Comparison of ENCODE assay signal across 15 cellular contexts in genomic region chr18:56321470-56321869, GRCh38.
A peak's percentile ranks its signal among the peaks of the same experiment; 100 is the strongest.
DNase-seq lines count a peak whose midpoint lies in the region; ATAC-seq, FAIRE-seq and TF ChIP-seq lines count a peak whose summit lies in the region.
"Had no signal": no experiment of that assay in that cellular context is flagged by ENCODE, and none has a peak within 500 bp of the region (broad histone marks: within the 10 kb centered on the region; RNA-seq: fewer than 3 reads in every experiment).

No MANE protein-coding gene starts in this region.

- CTCF ChIA-PET in activated CD8-positive, alpha-beta T cell treated with anti-CD3 and anti-CD28 coated beads for 36 hours (lab: Charles Lee) = no interaction called here
- CTCF ChIA-PET in HEK293T (lab: Yijun Ruan, JAX) = no interaction called here

- ATAC-seq in GM18858 (IDR thresholded peaks at IDR 0.05; ENCODE audit: unreplicated experiment) (peak; percentile 36), left ventricle myocardium superior (peak; percentile 81), psoas muscle (peak in 2 of 4 donors; percentile 33 to 48), HG02610 (IDR thresholded peaks at IDR 0.05; ENCODE audit: unreplicated experiment) (no peak)
- no peak for ATAC-seq in activated CD8-positive, alpha-beta T cell treated with anti-CD3 and anti-CD28 coated beads for 36 hours

- peak overlapping the region; percentile 52 for H3K9ac ChIP-seq in OCI-LY3 (ENCODE audit: low read length)

- no peaks in the 10 kb centered on the region for H4K20me1 ChIP-seq in OCI-LY3 (ENCODE audit: insufficient read depth, low read length)

- H3K27ac ChIP-seq in OCI-LY3 (ENCODE audit: low read length) (peak overlapping the region; percentile 77), psoas muscle (no peak overlapping the region)

- H3K4me3 ChIP-seq in OCI-LY3 (ENCODE audit: low read length) (no peak overlapping the region), psoas muscle (no peak overlapping the region)

- no peaks in the 10 kb centered on the region for H3K27me3 ChIP-seq in OCI-LY3 (ENCODE audit: low read depth, low read length)
- H3K27me3 ChIP-seq in psoas muscle (ENCODE audit: insufficient read depth in 3 of 3, low read length in 2 of 3) = no peaks in the 10 kb centered on the region

- H3K4me2 ChIP-seq in OCI-LY3 (ENCODE audit: low read length) = peak overlapping the region; percentile 51

- 0 out of 2 replicates have a peak, but pooled peaks cover 3% of the 10 kb centered on the region for H3K9me3 ChIP-seq in OCI-LY3 (ENCODE audit: insufficient read depth, low read length)
- no peaks in the 10 kb centered on the region for H3K9me3 ChIP-seq in psoas muscle

- WGBS in psoas muscle, 3 donors = 3 to 9% (median 7%) methylated on average over 8 of the region's 8 CpGs

- H3K36me3 Mint-ChIP-seq in activated CD8-positive, alpha-beta T cell treated with anti-CD3 and anti-CD28 coated beads for 36 hours (ENCODE audit: low read depth) = no peaks in the 10 kb centered on the region
- H3K36me3 Mint-ChIP-seq: activated CD4-positive, alpha-beta memory T cell treated with anti-CD3 and anti-CD28 coated beads for 36 hours had no signal

- TF ChIP-seq POLR2A in H54 (IDR thresholded peaks at IDR 0.05; ENCODE audit: low read depth, low read length) = no peak

- FAIRE-seq in H54 (lab: Jason Lieb, UNC) = no peak
- FAIRE-seq: TTC549 had no signal

- H2AFZ ChIP-seq in OCI-LY3 (ENCODE audit: low read depth, low read length) = peak overlapping the region; percentile 63

- POLR2A ChIA-PET in activated CD8-positive, alpha-beta T cell treated with anti-CD3 and anti-CD28 coated beads for 36 hours (lab: Charles Lee) = no interaction called here
- POLR2A ChIA-PET in HEK293T (lab: Yijun Ruan, JAX) = no interaction called here

- H3K4me1 Mint-ChIP-seq in activated CD8-positive, alpha-beta T cell treated with anti-CD3 and anti-CD28 coated beads for 36 hours (ENCODE audit: low read depth) = no peaks in the 10 kb centered on the region

- H3K4me1 ChIP-seq in OCI-LY3 (ENCODE audit: low read length) = peaks cover 77% of the 10 kb centered on the region
- H3K4me1 ChIP-seq in psoas muscle = no peaks in the 10 kb centered on the region

- intact Hi-C loops in left ventricle myocardium superior (cut with micrococcal nuclease) = no loop called here
- intact Hi-C loops in psoas muscle (cut with DNase I) = no loop called here
- intact Hi-C loops in activated CD8-positive, alpha-beta T cell treated with anti-CD3 and anti-CD28 coated beads for 36 hours (cut with micrococcal nuclease) = no loop called here

- TF ChIP-seq CTCF in OCI-LY3 (IDR thresholded peaks at IDR 0.05; ENCODE audit: low read depth, low read length) = no peak
- no peak for TF ChIP-seq CTCF in psoas muscle (IDR thresholded peaks at IDR 0.05)
- no peak for TF ChIP-seq CTCF in activated CD8-positive, alpha-beta T cell treated with anti-CD3 and anti-CD28 coated beads for 36 hours (IDR thresholded peaks at IDR 0.05)

- no peak overlapping the region for H3K4me3 Mint-ChIP-seq in activated CD8-positive, alpha-beta T cell treated with anti-CD3 and anti-CD28 coated beads for 36 hours
- H3K4me3 Mint-ChIP-seq: activated CD4-positive, alpha-beta memory T cell treated with anti-CD3 and anti-CD28 coated beads for 36 hours had no signal

- H3K27ac Mint-ChIP-seq in activated CD8-positive, alpha-beta T cell treated with anti-CD3 and anti-CD28 coated beads for 36 hours = no peak overlapping the region
- H3K27ac Mint-ChIP-seq: activated CD4-positive, alpha-beta memory T cell treated with anti-CD3 and anti-CD28 coated beads for 36 hours had no signal

- H3K79me2 ChIP-seq in OCI-LY3 (ENCODE audit: low read length) = no peaks in the 10 kb centered on the region

- no peaks in the 10 kb centered on the region for H3K9me3 Mint-ChIP-seq in activated CD8-positive, alpha-beta T cell treated with anti-CD3 and anti-CD28 coated beads for 36 hours
- H3K9me3 Mint-ChIP-seq: activated CD4-positive, alpha-beta memory T cell treated with anti-CD3 and anti-CD28 coated beads for 36 hours had no signal

- H3K27me3 Mint-ChIP-seq in activated CD8-positive, alpha-beta T cell treated with anti-CD3 and anti-CD28 coated beads for 36 hours = no peaks in the 10 kb centered on the region
- H3K27me3 Mint-ChIP-seq: activated CD4-positive, alpha-beta memory T cell treated with anti-CD3 and anti-CD28 coated beads for 36 hours had no signal

- H3K36me3 ChIP-seq in OCI-LY3 (replicated peaks; ENCODE audit: low read depth, low read length) (peaks cover 3% of the 10 kb centered on the region), psoas muscle (ENCODE audit: insufficient read depth in 1 of 2, low read depth in 1 of 2) (no peaks in the 10 kb centered on the region)

- DNase-seq in left ventricle myocardium superior (peak; percentile 57), psoas muscle (peak; percentile 29 to 66), H54 (ENCODE audit: insufficient read length, low spot score) (no peak), HEK293T (ENCODE audit: extremely low spot score) (no peak)
- DNase-seq in activated CD8-positive, alpha-beta T cell treated with anti-CD3 and anti-CD28 coated beads for 36 hours = no peak
- DNase-seq: activated CD4-positive, alpha-beta memory T cell treated with anti-CD3 and anti-CD28 coated beads for 36 hours; activated T-cell treated with anti-CD3 and anti-CD28 coated beads, Interleukin-2, amount 50 U/mL, for 48 hours; caudate nucleus; COR-L47; NCI-H187; NCI-H510A had no signal

TF ChIP-seq in HEK293T, 16 proteins besides CTCF, POLR2A, EP300 and RAD21:
- TF ChIP-seq BHLHE40 (IDR thresholded peaks at IDR 0.05; ENCODE audit: borderline replicate concordance) (no peak), LEF1 (IDR thresholded peaks at IDR 0.05; ENCODE audit: borderline replicate concordance) (no peak), ELF4 (IDR thresholded peaks at IDR 0.05) (no peak), NFRKB (IDR thresholded peaks at IDR 0.05) (no peak), TARDBP (IDR thresholded peaks at IDR 0.05) (no peak), HDGF (IDR thresholded peaks at IDR 0.05; ENCODE audit: borderline replicate concordance) (no peak), FOXK2 (IDR thresholded peaks at IDR 0.05) (no peak), FOXM1 (IDR thresholded peaks at IDR 0.05; ENCODE audit: borderline replicate concordance) (no peak), ZNF384 (IDR thresholded peaks at IDR 0.05) (no peak), SUZ12 (IDR thresholded peaks at IDR 0.05) (no peak), CTBP1 (IDR thresholded peaks at IDR 0.05; ENCODE audit: borderline replicate concordance) (no peak), L3MBTL2 (conservative IDR thresholded peaks at IDR 0.05) (no peak), SP1 (IDR thresholded peaks at IDR 0.05) (no peak), FOXA1 (IDR thresholded peaks at IDR 0.05) (no peak), ARNT (IDR thresholded peaks at IDR 0.05) (no peak), PKNOX1 (IDR thresholded peaks at IDR 0.05) (no peak)
TF ChIP-seq in HEK293T: peak in this region for 0.

Comparison
In these comparisons a context has a peak if more than half of its experiments do, and no peak if none do; other contexts are left out.
1. ATAC-seq: peak in GM18858 (single experiment) and left ventricle myocardium superior (single experiment); none in activated CD8-positive, alpha-beta T cell treated with anti-CD3 and anti-CD28 coated beads for 36 hours (single experiment) and HG02610 (single experiment).
2. DNase-seq: peak in left ventricle myocardium superior (single experiment) and psoas muscle (2 of 2); none in activated CD8-positive, alpha-beta T cell treated with anti-CD3 and anti-CD28 coated beads for 36 hours (single experiment), H54 (single experiment) and HEK293T (single experiment).